ENCODE assay signal across 1 cellular context in genomic region chr9:88532320-88532719, GRCh38.
TF ChIP-seq lines count a peak whose summit lies in the region.

No MANE protein-coding gene starts in this region.

TF ChIP-seq in liver, 16 proteins besides CTCF, POLR2A, EP300 and RAD21 (continued from another document):
- TF ChIP-seq ATF3 (IDR thresholded peaks at IDR 0.05): no peak
